In genomic region chr5:174849426-174849825, GRCh38 we compare ENCODE assay signal across 34 cellular contexts.
"Had no signal": no experiment of that assay in that cellular context is flagged by ENCODE, and none has a peak within 500 bp of the region (broad histone marks: within the 10 kb centered on the region; RNA-seq: fewer than 3 reads in every experiment).

No MANE protein-coding gene starts in this region.

- H3K9me3 ChIP-seq: ascending aorta had no signal

- H3K36me3 ChIP-seq: ascending aorta, cardiac muscle cell had no signal

- H3K27ac ChIP-seq: ascending aorta, cardiac muscle cell, coronary artery, VCaP had no signal

- H3K4me3 ChIP-seq: ascending aorta, cardiac muscle cell, coronary artery had no signal

- H3K4me1 ChIP-seq: ascending aorta had no signal

- ATAC-seq: activated CD8-positive, alpha-beta memory T cell treated with anti-CD3 and anti-CD28 coated beads, Interleukin-2, amount 10 ng/mL, durations not matched to agents 7 days and 5 days; activated T-cell treated with anti-CD3 and anti-CD28 coated beads, Interleukin-2, amount 50 U/mL, for 72 hours; activated T-helper 17 cell treated with anti-CD3 and anti-CD28 coated beads, Interleukin-2, amount 50 U/mL, for 72 hours; Panc1 had no signal

- H3K27me3 ChIP-seq: ascending aorta, cardiac muscle cell had no signal

- DNase-seq: activated B cell treated with CpG ODN at 0.5 μM for 24 hours; activated CD4-positive, alpha-beta memory T cell treated with anti-CD3 and anti-CD28 coated beads, Interleukin-2, amount 10 ng/mL, durations not matched to agents 7 days and 5 days; activated CD4-positive, alpha-beta T cell treated with anti-CD3 and anti-CD28 coated beads for 4 hours; activated CD4-positive, alpha-beta T cell treated with anti-CD3 and anti-CD28 coated beads, Interleukin-2, amount 50 U/mL, for 1 hour; activated CD4-positive, CD25-positive, alpha-beta regulatory T cell treated with anti-CD3 and anti-CD28 coated beads, Interleukin-2, amount 50 U/mL, for 72 hours; activated CD8-positive, alpha-beta memory T cell treated with anti-CD3 and anti-CD28 coated beads for 24 hours; activated CD8-positive, alpha-beta memory T cell treated with anti-CD3 and anti-CD28 coated beads, Interleukin-2, amount 10 ng/mL, durations not matched to agents 7 days and 5 days; activated effector memory CD4-positive, alpha-beta T cell treated with anti-CD3 and anti-CD28 coated beads, Interleukin-2, amount 50 U/mL, for 16 hours; activated naive CD4-positive, alpha-beta T cell; activated naive CD4-positive, alpha-beta T cell treated with anti-CD3 and anti-CD28 coated beads, Interleukin-2, amount 50 U/mL, for 16 hours; activated naive CD8-positive, alpha-beta T cell treated with anti-CD3 and anti-CD28 coated beads for 36 hours; activated T-cell treated with anti-CD3 and anti-CD28 coated beads, Interleukin-2, amount 50 U/mL, for 1 hour; activated T-cell treated with anti-CD3 and anti-CD28 coated beads, Interleukin-2, amount 50 U/mL, for 72 hours; amygdala; NCI-H1092 treated with DMSO at 0.1 percent for 48 hours; NCI-H1436; NCI-H1694; NCI-H2029; NCI-H2107; NCI-H226; NCI-H446 treated with DMSO at 0.1 percent for 48 hours; NCI-H526; NCI-H748 treated with DMSO at 0.1 percent for 48 hours; SIG-M5; SW 1271; T-helper 1 cell; T-helper 2 cell; T-helper 9 cell had no signal
